In the genomic region with DNA sequence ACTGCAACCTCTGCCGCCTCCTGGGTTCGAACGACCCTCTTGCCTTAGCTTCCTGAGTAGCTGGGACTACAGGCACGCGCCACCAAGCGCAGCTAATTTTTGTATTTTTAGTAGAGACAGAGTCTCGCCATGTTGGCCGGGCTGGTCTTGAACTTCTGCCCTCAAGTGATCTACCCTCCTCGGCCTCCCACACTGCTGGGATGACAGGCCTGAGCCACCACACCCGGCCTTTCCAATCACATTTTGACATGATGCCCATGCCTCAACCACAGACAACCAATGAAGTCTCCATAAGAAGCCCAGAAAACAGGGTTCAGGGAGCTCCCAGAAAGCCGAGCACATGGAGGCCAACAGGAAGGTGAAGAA, we compare ENCODE assay signal across 20 cellular contexts. TPM values are rescaled to one million over a fixed set of nuclear protein-coding genes. Genes with fewer than 3 reads are reported as not detected.
DNase-seq lines count a peak whose midpoint lies in the region; ATAC-seq, FAIRE-seq and TF ChIP-seq lines count a peak whose summit lies in the region.
"Had no signal": no experiment of that assay in that cellular context is flagged by ENCODE, and none has a peak within 500 bp of the region (broad histone marks: within the 10 kb centered on the region; RNA-seq: fewer than 3 reads in every experiment).

No MANE protein-coding gene starts in this region.

- no peak for ATAC-seq in left cardiac atrium
- no peak for ATAC-seq in activated CD4-positive, alpha-beta T cell treated with anti-CD3 and anti-CD28 coated beads for 36 hours
- ATAC-seq: HepG2 had no signal

- H3K4me3 ChIP-seq in cardiac muscle cell (no peak overlapping the region), kidney (ENCODE audit: low read length in 2 of 2) (no peak overlapping the region)
- H3K4me3 ChIP-seq: BLaER1 treated with 17β-estradiol and CSF1 and Interleukin-3, amounts not matched to agents 10 nM and 100 nM; HAP-1 had no signal

- POLR2A ChIA-PET in activated CD4-positive, alpha-beta T cell treated with anti-CD3 and anti-CD28 coated beads for 36 hours (lab: Charles Lee) = no interaction called here

- intact Hi-C loops in left cardiac atrium (cut with DNase I) = loop anchor here in 1 of 2 donors (10.0 kb wide), 1 partner anchor 95 kb away; no protein-coding TSS in a partner anchor
- intact Hi-C loops in kidney (cut with DNase I) = no loop called here
- intact Hi-C loops in posterior vena cava (cut with DNase I) = no loop called here
- intact Hi-C loops in activated CD4-positive, alpha-beta T cell treated with anti-CD3 and anti-CD28 coated beads for 36 hours (cut with DNase I, micrococcal nuclease) = no loop called here

- peaks cover 7% of the 10 kb centered on the region for H3K36me3 Mint-ChIP-seq in activated CD4-positive, alpha-beta T cell treated with anti-CD3 and anti-CD28 coated beads for 36 hours (ENCODE audit: low read depth)

- no peaks in the 10 kb centered on the region for H3K4me1 Mint-ChIP-seq in activated CD4-positive, alpha-beta T cell treated with anti-CD3 and anti-CD28 coated beads for 36 hours

- H3K27ac ChIP-seq in cardiac muscle cell (peak overlapping the region; percentile 47), kidney (ENCODE audit: low read depth in 2 of 2, low read length in 2 of 2) (no peak overlapping the region)
- H3K27ac ChIP-seq: BLaER1 treated with 17β-estradiol and CSF1 and Interleukin-3, amounts not matched to agents 10 nM and 100 nM had no signal

- peaks cover 3% of the 10 kb centered on the region for H3K9me3 Mint-ChIP-seq in activated CD4-positive, alpha-beta T cell treated with anti-CD3 and anti-CD28 coated beads for 36 hours (ENCODE audit: low read depth)

- no peaks in the 10 kb centered on the region for H3K27me3 Mint-ChIP-seq in activated CD4-positive, alpha-beta T cell treated with anti-CD3 and anti-CD28 coated beads for 36 hours
- H3K27me3 Mint-ChIP-seq: CD4-positive, CD25-positive, alpha-beta regulatory T cell had no signal

- CTCF ChIA-PET in activated CD4-positive, alpha-beta T cell treated with anti-CD3 and anti-CD28 coated beads for 36 hours (lab: Charles Lee) = no interaction called here

- TF ChIP-seq CTCF in cardiac muscle cell (IDR thresholded peaks at IDR 0.05; ENCODE audit: low read depth, low read length) (no peak), kidney (IDR thresholded peaks at IDR 0.05; ENCODE audit: borderline replicate concordance, extremely low read depth, insufficient read depth) (no peak)

- no peak overlapping the region for H3K9ac ChIP-seq in kidney (ENCODE audit: low read length in 2 of 2)

- peaks cover 21% of the 10 kb centered on the region for H3K4me1 ChIP-seq in cardiac muscle cell (ENCODE audit: low read depth)
- peaks cover 8 to 21% of the 10 kb centered on the region in 2 donors for H3K4me1 ChIP-seq in kidney (ENCODE audit: control insufficient read depth in 1 of 2, insufficient read depth in 1 of 2, low read depth in 1 of 2, low read length in 2 of 2)
- H3K4me1 ChIP-seq: HAP-1 had no signal

- FAIRE-seq in kidney (lab: Jason Lieb, UNC) = no peak
- FAIRE-seq: G401.6, GM19239, H1, HepG2, HTR-8/SVneo had no signal

- no peak overlapping the region for H3K27ac Mint-ChIP-seq in activated CD4-positive, alpha-beta T cell treated with anti-CD3 and anti-CD28 coated beads for 36 hours
- H3K27ac Mint-ChIP-seq: CD4-positive, CD25-positive, alpha-beta regulatory T cell had no signal

- no peaks in the 10 kb centered on the region for H3K9me3 ChIP-seq in cardiac muscle cell (ENCODE audit: low read depth)
- H3K9me3 ChIP-seq in kidney (ENCODE audit: control insufficient read depth in 1 of 2, low read length in 2 of 2) = no peaks in the 10 kb centered on the region
- H3K9me3 ChIP-seq: HAP-1 had no signal

- H3K36me3 ChIP-seq in cardiac muscle cell = no peaks in the 10 kb centered on the region
- H3K36me3 ChIP-seq in kidney (ENCODE audit: control insufficient read depth in 1 of 2, insufficient read depth in 2 of 2, low read length in 2 of 2) = peaks cover 0 to 5% of the 10 kb centered on the region in 2 donors
- H3K36me3 ChIP-seq: HAP-1 had no signal

- DNase-seq in cardiac muscle cell (ENCODE audit: low read depth in 1 of 2, low spot score in 1 of 2) (no peak), left cardiac atrium (no peak), kidney (peak; percentile 54), posterior vena cava (ENCODE audit: low spot score) (peak; percentile 73), KBM-7 (no peak), NCI-H2196 (lab: John Stamatoyannopoulos, UW; ENCODE audit: unreplicated experiment) (no peak), COR-L47 (lab: John Stamatoyannopoulos, UW) (no peak)
- DNase-seq in activated CD4-positive, alpha-beta T cell treated with anti-CD3 and anti-CD28 coated beads for 36 hours = no peak
- DNase-seq: 8988T; CD4-positive, CD25-positive, alpha-beta regulatory T cell; DMS153; DMS79 treated with DMSO at 0.1 percent for 48 hours; EL had no signal

- in situ Hi-C loops in KBM-7 (cut with MboI; ENCODE audit: low pct_unique_long_range_greater_than_20kb, low sequenced_read_pairs) = no loop called here

- H3K27me3 ChIP-seq in cardiac muscle cell = no peaks in the 10 kb centered on the region
- H3K27me3 ChIP-seq: BLaER1 treated with 17β-estradiol and CSF1 and Interleukin-3, amounts not matched to agents 10 nM and 100 nM had no signal

- no peak overlapping the region for H3K4me3 Mint-ChIP-seq in activated CD4-positive, alpha-beta T cell treated with anti-CD3 and anti-CD28 coated beads for 36 hours
- H3K4me3 Mint-ChIP-seq: CD4-positive, CD25-positive, alpha-beta regulatory T cell had no signal

RNA-seq across cellular contexts. Expression of gene RAB20, which starts 11.7 kb away (rescaled TPM):
- 22.4 and 30.8 TPM in 2 replicates for total RNA-seq in cardiac muscle cell
- 14.0 and 20.0 TPM in 2 replicates for polyA plus RNA-seq in cardiac muscle cell
- 10 to 100 TPM; 12.7 to 24.3 TPM for total RNA-seq in left cardiac atrium
- 33.6 TPM for total RNA-seq in kidney
- 47.7 TPM for polyA plus RNA-seq in kidney (ENCODE audit: insufficient read depth, low read depth, low replicate concordance)
- total RNA-seq in posterior vena cava = 10 to 100 TPM in 1 of 2 donors, 1 to 10 TPM in 1; 8.5 to 11.9 TPM
- total RNA-seq in activated CD4-positive, alpha-beta T cell treated with anti-CD3 and anti-CD28 coated beads for 36 hours = 1 to 10 TPM; 6.0 to 9.0 TPM
- total RNA-seq: CD4-positive, CD25-positive, alpha-beta regulatory T cell had no signal

Comparison
In these comparisons a context has a peak if more than half of its experiments do, and no peak if none do; other contexts are left out.
1. DNase-seq: peak in kidney (single experiment) and posterior vena cava (single experiment); none in cardiac muscle cell (0 of 2), left cardiac atrium (single experiment), activated CD4-positive, alpha-beta T cell treated with anti-CD3 and anti-CD28 coated beads for 36 hours (single experiment), KBM-7 (single experiment), NCI-H2196 (single experiment) and COR-L47 (single experiment).